In the genomic region with DNA sequence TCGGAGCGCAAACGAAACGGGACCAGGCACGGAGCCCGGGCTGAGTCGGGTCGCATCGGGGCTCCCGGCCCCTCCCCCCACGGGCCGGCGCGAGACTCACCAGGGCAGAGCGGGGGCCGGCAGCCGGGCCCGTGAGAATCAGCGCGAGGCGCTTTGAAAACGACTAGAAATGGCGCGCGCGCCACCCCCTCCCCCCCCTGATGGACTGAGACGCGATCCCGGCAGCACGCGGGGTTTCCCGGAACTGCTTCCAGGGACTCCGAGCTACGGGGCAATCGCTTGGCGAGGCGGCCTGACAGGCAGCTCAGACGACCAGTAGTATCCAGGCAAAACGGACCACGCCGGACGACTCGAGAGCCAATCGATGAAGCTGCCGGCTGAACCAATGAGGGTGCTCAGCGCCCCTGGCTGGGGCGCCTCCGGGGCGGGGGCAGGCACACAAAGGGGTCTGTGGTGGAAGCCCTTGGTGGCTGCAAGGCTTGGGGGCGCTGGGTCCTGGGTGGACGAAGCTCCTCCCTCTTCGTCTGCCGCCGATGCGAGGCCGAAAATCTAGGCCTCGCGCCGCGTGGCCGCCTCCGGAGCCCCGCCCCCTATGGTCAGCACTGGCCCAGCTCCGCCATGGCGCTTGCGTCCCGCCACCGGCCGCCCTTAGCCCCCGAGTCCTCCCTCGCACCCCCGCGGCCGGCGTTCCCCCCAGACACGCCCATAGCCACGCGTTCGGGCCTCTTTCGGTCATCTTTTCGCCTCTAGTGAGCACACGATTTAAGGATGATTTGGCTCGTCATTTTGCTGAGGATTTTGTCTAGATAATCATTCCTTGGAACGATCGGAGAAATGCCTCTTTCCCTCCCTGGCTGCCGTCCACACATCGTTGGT, we compare ENCODE assay signal across 1 cellular context.
TF ChIP-seq lines count a peak whose summit lies in the region.

A gene (minus strand): TSS at position 174 of the 876 bp plus-strand sequence. CDS start 3,276 bp downstream, outside the sequence.

TF ChIP-seq in HepG2, 621 proteins besides CTCF, POLR2A, EP300 and RAD21 (continued from another document and continues in another):
- TF ChIP-seq, protein P1, sequence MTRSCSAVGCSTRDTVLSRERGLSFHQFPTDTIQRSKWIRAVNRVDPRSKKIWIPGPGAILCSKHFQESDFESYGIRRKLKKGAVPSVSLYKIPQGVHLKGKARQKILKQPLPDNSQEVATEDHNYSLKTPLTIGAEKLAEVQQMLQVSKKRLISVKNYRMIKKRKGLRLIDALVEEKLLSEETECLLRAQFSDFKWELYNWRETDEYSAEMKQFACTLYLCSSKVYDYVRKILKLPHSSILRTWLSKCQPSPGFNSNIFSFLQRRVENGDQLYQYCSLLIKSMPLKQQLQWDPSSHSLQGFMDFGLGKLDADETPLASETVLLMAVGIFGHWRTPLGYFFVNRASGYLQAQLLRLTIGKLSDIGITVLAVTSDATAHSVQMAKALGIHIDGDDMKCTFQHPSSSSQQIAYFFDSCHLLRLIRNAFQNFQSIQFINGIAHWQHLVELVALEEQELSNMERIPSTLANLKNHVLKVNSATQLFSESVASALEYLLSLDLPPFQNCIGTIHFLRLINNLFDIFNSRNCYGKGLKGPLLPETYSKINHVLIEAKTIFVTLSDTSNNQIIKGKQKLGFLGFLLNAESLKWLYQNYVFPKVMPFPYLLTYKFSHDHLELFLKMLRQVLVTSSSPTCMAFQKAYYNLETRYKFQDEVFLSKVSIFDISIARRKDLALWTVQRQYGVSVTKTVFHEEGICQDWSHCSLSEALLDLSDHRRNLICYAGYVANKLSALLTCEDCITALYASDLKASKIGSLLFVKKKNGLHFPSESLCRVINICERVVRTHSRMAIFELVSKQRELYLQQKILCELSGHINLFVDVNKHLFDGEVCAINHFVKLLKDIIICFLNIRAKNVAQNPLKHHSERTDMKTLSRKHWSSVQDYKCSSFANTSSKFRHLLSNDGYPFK (CRISPR knock-in tag; IDR thresholded peaks at IDR 0.05; ENCODE audit: borderline replicate concordance), result peak; percentile 85; the same call in 1 of the 2 replicates
- TF ChIP-seq ZNF547 (CRISPR knock-in tag; IDR thresholded peaks at IDR 0.05) (no peak), KDM3A (CRISPR knock-in tag; IDR thresholded peaks at IDR 0.05; ENCODE audit: low read depth) (no peak), ZNF20 (CRISPR knock-in tag; IDR thresholded peaks at IDR 0.05) (peak; percentile 33; the same call in 1 of the 2 replicates), KLF16 (CRISPR knock-in tag; IDR thresholded peaks at IDR 0.05) (peak in 1 of 2 experiments; percentile 88; a peak in 1 of 4 replicates), MXD4 (CRISPR knock-in tag; IDR thresholded peaks at IDR 0.05) (peak; percentile 79), ZNF530 (CRISPR knock-in tag; IDR thresholded peaks at IDR 0.05; ENCODE audit: low read depth) (no peak), NCOA2 (CRISPR knock-in tag; IDR thresholded peaks at IDR 0.05) (no peak), ZNF224 (CRISPR knock-in tag; IDR thresholded peaks at IDR 0.05) (no peak), GPN1 (CRISPR knock-in tag; IDR thresholded peaks at IDR 0.05; ENCODE audit: borderline replicate concordance) (no peak), HCFC1 (IDR thresholded peaks at IDR 0.05; ENCODE audit: low read depth, low read length) (no peak; the same call in 1 of the 2 replicates), HOXD1 (CRISPR knock-in tag; IDR thresholded peaks at IDR 0.05) (no peak), NFE2 (CRISPR knock-in tag; IDR thresholded peaks at IDR 0.05) (no peak), REL (CRISPR knock-in tag; conservative IDR thresholded peaks at IDR 0.05) (no peak), NPAS2 (CRISPR knock-in tag; IDR thresholded peaks at IDR 0.05; ENCODE audit: borderline replicate concordance) (no peak), ZNF350 (CRISPR knock-in tag; IDR thresholded peaks at IDR 0.05; ENCODE audit: borderline replicate concordance, low read depth) (peak; percentile 80; the same call in 1 of the 2 replicates), STAG1 (CRISPR knock-in tag; IDR thresholded peaks at IDR 0.05) (no peak), HNRNPH1 (optimal IDR thresholded peaks at IDR 0.05; ENCODE audit: low read depth, low read length) (no peak), ZNF773 (CRISPR knock-in tag; IDR thresholded peaks at IDR 0.05; ENCODE audit: borderline replicate concordance) (no peak), ZNF678 (CRISPR knock-in tag; IDR thresholded peaks at IDR 0.05) (no peak), ZNF598 (CRISPR knock-in tag; IDR thresholded peaks at IDR 0.05; ENCODE audit: borderline replicate concordance) (peak; percentile 71; the same call in 1 of the 2 replicates), ZBTB38 (CRISPR knock-in tag; IDR thresholded peaks at IDR 0.05) (peak; percentile 75), RXRA (CRISPR knock-in tag; IDR thresholded peaks at IDR 0.05) (peak; percentile 51), U2AF1 (optimal IDR thresholded peaks at IDR 0.05; ENCODE audit: low read depth, low read length) (no peak)
- TF ChIP-seq, protein P2, sequence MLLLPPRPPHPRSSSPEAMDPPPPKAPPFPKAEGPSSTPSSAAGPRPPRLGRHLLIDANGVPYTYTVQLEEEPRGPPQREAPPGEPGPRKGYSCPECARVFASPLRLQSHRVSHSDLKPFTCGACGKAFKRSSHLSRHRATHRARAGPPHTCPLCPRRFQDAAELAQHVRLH (CRISPR knock-in tag; IDR thresholded peaks at IDR 0.05; ENCODE audit: borderline replicate concordance, low read depth), result 0 out of 2 replicates have a peak, but pooled peaks have one; percentile 29
- TF ChIP-seq, protein P3, sequence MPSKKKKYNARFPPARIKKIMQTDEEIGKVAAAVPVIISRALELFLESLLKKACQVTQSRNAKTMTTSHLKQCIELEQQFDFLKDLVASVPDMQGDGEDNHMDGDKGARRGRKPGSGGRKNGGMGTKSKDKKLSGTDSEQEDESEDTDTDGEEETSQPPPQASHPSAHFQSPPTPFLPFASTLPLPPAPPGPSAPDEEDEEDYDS (CRISPR knock-in tag; IDR thresholded peaks at IDR 0.05), result 0 out of 2 replicates have a peak, but pooled peaks have one; percentile 56
- TF ChIP-seq, protein P4, sequence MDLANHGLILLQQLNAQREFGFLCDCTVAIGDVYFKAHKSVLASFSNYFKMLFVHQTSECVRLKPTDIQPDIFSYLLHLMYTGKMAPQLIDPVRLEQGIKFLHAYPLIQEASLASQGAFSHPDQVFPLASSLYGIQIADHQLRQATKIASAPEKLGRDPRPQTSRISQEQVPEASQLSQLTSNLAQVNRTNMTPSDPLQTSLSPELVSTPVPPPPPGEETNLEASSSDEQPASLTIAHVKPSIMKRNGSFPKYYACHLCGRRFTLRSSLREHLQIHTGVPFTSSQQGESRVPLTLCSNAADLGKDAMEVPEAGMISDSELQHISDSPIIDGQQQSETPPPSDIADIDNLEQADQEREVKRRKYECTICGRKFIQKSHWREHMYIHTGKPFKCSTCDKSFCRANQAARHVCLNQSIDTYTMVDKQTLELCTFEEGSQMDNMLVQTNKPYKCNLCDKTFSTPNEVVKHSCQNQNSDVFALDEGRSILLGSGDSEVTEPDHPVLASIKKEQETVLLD (CRISPR knock-in tag; IDR thresholded peaks at IDR 0.05; ENCODE audit: low read depth), result peak; percentile 91
- TF ChIP-seq, protein P5, sequence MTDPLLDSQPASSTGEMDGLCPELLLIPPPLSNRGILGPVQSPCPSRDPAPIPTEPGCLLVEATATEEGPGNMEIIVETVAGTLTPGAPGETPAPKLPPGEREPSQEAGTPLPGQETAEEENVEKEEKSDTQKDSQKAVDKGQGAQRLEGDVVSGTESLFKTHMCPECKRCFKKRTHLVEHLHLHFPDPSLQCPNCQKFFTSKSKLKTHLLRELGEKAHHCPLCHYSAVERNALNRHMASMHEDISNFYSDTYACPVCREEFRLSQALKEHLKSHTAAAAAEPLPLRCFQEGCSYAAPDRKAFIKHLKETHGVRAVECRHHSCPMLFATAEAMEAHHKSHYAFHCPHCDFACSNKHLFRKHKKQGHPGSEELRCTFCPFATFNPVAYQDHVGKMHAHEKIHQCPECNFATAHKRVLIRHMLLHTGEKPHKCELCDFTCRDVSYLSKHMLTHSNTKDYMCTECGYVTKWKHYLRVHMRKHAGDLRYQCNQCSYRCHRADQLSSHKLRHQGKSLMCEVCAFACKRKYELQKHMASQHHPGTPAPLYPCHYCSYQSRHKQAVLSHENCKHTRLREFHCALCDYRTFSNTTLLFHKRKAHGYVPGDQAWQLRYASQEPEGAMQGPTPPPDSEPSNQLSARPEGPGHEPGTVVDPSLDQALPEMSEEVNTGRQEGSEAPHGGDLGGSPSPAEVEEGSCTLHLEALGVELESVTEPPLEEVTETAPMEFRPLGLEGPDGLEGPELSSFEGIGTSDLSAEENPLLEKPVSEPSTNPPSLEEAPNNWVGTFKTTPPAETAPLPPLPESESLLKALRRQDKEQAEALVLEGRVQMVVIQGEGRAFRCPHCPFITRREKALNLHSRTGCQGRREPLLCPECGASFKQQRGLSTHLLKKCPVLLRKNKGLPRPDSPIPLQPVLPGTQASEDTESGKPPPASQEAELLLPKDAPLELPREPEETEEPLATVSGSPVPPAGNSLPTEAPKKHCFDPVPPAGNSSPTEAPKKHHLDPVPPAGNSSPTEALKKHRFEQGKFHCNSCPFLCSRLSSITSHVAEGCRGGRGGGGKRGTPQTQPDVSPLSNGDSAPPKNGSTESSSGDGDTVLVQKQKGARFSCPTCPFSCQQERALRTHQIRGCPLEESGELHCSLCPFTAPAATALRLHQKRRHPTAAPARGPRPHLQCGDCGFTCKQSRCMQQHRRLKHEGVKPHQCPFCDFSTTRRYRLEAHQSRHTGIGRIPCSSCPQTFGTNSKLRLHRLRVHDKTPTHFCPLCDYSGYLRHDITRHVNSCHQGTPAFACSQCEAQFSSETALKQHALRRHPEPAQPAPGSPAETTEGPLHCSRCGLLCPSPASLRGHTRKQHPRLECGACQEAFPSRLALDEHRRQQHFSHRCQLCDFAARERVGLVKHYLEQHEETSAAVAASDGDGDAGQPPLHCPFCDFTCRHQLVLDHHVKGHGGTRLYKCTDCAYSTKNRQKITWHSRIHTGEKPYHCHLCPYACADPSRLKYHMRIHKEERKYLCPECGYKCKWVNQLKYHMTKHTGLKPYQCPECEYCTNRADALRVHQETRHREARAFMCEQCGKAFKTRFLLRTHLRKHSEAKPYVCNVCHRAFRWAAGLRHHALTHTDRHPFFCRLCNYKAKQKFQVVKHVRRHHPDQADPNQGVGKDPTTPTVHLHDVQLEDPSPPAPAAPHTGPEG (CRISPR knock-in tag; IDR thresholded peaks at IDR 0.05), result no peak
- TF ChIP-seq, protein P6, sequence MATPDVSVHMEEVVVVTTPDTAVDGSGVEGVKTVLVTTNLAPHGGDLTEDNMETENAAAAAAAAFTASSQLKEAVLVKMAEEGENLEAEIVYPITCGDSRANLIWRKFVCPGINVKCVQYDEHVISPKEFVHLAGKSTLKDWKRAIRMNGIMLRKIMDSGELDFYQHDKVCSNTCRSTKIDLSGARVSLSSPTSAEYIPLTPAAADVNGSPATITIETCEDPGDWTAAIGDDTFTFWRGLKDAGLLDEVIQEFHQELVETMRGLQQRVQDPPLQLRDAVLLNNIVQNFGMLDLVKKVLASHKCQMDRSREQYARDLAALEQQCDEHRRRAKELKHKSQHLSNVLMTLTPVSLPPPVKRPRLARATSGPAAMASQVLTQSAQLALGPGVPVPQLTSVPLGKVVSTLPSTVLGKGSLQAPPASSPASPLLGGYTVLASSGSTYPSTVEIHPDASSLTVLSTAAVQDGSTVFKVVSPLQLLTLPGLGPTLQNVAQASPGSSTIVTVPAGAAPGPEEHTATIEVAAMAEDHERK (CRISPR knock-in tag; IDR thresholded peaks at IDR 0.05; ENCODE audit: low read depth), result no peak
- TF ChIP-seq, protein P7, sequence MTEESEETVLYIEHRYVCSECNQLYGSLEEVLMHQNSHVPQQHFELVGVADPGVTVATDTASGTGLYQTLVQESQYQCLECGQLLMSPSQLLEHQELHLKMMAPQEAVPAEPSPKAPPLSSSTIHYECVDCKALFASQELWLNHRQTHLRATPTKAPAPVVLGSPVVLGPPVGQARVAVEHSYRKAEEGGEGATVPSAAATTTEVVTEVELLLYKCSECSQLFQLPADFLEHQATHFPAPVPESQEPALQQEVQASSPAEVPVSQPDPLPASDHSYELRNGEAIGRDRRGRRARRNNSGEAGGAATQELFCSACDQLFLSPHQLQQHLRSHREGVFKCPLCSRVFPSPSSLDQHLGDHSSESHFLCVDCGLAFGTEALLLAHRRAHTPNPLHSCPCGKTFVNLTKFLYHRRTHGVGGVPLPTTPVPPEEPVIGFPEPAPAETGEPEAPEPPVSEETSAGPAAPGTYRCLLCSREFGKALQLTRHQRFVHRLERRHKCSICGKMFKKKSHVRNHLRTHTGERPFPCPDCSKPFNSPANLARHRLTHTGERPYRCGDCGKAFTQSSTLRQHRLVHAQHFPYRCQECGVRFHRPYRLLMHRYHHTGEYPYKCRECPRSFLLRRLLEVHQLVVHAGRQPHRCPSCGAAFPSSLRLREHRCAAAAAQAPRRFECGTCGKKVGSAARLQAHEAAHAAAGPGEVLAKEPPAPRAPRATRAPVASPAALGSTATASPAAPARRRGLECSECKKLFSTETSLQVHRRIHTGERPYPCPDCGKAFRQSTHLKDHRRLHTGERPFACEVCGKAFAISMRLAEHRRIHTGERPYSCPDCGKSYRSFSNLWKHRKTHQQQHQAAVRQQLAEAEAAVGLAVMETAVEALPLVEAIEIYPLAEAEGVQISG (CRISPR knock-in tag; IDR thresholded peaks at IDR 0.05), result peak; percentile 62; the same call in 1 of the 2 replicates
- TF ChIP-seq, protein P8, sequence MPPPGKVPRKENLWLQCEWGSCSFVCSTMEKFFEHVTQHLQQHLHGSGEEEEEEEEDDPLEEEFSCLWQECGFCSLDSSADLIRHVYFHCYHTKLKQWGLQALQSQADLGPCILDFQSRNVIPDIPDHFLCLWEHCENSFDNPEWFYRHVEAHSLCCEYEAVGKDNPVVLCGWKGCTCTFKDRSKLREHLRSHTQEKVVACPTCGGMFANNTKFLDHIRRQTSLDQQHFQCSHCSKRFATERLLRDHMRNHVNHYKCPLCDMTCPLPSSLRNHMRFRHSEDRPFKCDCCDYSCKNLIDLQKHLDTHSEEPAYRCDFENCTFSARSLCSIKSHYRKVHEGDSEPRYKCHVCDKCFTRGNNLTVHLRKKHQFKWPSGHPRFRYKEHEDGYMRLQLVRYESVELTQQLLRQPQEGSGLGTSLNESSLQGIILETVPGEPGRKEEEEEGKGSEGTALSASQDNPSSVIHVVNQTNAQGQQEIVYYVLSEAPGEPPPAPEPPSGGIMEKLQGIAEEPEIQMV (CRISPR knock-in tag; IDR thresholded peaks at IDR 0.05; ENCODE audit: low read depth), result 0 out of 2 replicates have a peak, but pooled peaks have one; percentile 14
- TF ChIP-seq, protein P9, sequence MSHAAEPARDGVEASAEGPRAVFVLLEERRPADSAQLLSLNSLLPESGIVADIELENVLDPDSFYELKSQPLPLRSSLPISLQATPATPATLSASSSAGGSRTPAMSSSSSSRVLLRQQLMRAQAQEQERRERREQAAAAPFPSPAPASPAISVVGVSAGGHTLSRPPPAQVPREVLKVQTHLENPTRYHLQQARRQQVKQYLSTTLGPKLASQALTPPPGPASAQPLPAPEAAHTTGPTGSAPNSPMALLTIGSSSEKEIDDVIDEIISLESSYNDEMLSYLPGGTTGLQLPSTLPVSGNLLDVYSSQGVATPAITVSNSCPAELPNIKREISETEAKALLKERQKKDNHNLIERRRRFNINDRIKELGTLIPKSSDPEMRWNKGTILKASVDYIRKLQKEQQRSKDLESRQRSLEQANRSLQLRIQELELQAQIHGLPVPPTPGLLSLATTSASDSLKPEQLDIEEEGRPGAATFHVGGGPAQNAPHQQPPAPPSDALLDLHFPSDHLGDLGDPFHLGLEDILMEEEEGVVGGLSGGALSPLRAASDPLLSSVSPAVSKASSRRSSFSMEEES (CRISPR knock-in tag; IDR thresholded peaks at IDR 0.05), result peak; percentile 46; the same call in 1 of the 2 replicates
